18 cellular contexts compared by ENCODE assay signal in the genomic region with DNA sequence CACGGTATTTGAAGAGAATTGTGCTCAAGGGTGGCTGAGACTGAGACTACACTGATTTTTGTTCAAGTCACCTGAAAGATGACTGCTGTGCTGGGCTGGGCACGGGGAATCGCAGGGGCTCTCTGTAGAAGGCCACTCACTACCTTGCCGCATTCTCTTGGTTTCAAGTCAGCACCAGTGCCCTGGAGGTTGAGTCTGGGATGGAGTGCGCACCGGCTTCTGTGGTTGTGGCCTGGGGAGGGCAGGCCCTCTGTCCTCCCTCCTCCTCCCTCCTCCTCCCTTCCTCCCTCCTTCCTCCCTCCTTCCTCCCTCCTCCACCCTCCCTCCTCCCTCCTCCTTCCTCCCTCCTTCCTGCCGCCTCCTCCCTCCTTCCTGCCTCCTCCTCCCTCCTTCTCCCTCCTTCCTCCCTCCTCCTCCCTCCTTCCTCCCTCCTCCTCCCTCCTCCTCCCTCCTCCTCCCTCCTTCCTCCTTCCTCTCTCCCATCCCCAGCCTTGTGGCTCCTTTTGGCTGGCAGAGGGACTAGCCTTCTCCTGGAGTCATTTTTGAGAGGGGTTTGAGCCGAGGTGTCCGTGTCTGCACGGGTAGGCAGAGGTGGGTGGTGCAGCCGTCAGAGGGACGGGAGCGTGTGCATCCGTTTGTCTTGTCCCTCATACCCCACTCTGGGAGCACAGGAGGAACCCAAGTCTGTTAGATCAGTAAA. TPM values are rescaled to one million over a fixed set of nuclear protein-coding genes. Genes with fewer than 3 reads are reported as not detected.
DNase-seq lines count a peak whose midpoint lies in the region; ATAC-seq and TF ChIP-seq lines count a peak whose summit lies in the region.
"Had no signal": no experiment of that assay in that cellular context is flagged by ENCODE, and none has a peak within 500 bp of the region (broad histone marks: within the 10 kb centered on the region; RNA-seq: fewer than 3 reads in every experiment).

No MANE protein-coding gene starts in this region.

- no peak overlapping the region for H3K4me3 Mint-ChIP-seq in activated CD4-positive, alpha-beta memory T cell treated with anti-CD3 and anti-CD28 coated beads for 36 hours
- no peak overlapping the region for H3K4me3 Mint-ChIP-seq in activated CD4-positive, alpha-beta memory T cell treated with anti-CD3 and anti-CD28 coated beads, Interleukin-2, amount 10 ng/mL, durations not matched to agents 7 days and 5 days
- peak overlapping the region; percentile 20 for H3K4me3 Mint-ChIP-seq in CD4-positive, alpha-beta T cell
- H3K4me3 Mint-ChIP-seq in naive thymus-derived CD4-positive, alpha-beta T cell = no peak overlapping the region
- H3K4me3 Mint-ChIP-seq: memory B cell had no signal

- ATAC-seq in CD4-positive, alpha-beta T cell (ENCODE audit: poor library complexity) = no peak
- ATAC-seq in naive thymus-derived CD4-positive, alpha-beta T cell = no peak
- ATAC-seq: left lobe of liver had no signal

- peak overlapping the region; percentile 21 for H3K27ac ChIP-seq in CD4-positive, alpha-beta T cell (ENCODE audit: low read depth, low read length)
- H3K27ac ChIP-seq in SK-N-MC (peak overlapping the region; percentile 62; the same call in 1 of the 2 replicates), ascending aorta (no peak overlapping the region)
- peak overlapping the region; percentile 17 for H3K27ac ChIP-seq in naive thymus-derived CD4-positive, alpha-beta T cell (ENCODE audit: low read depth, low read length)

- no peaks in the 10 kb centered on the region for H3K9me3 Mint-ChIP-seq in activated CD4-positive, alpha-beta memory T cell treated with anti-CD3 and anti-CD28 coated beads for 36 hours
- no peaks in the 10 kb centered on the region for H3K9me3 Mint-ChIP-seq in activated CD4-positive, alpha-beta memory T cell treated with anti-CD3 and anti-CD28 coated beads, Interleukin-2, amount 10 ng/mL, durations not matched to agents 7 days and 5 days
- H3K9me3 Mint-ChIP-seq in CD4-positive, alpha-beta T cell = no peaks in the 10 kb centered on the region
- H3K9me3 Mint-ChIP-seq in naive thymus-derived CD4-positive, alpha-beta T cell = no peaks in the 10 kb centered on the region
- H3K9me3 Mint-ChIP-seq: memory B cell had no signal

- H3K9me3 ChIP-seq in CD4-positive, alpha-beta T cell (ENCODE audit: control insufficient read depth, low read length) = no peaks in the 10 kb centered on the region
- H3K9me3 ChIP-seq in SK-N-MC (ENCODE audit: low read depth, low read length) (no peaks in the 10 kb centered on the region), ascending aorta (no peaks in the 10 kb centered on the region)
- H3K9me3 ChIP-seq in naive thymus-derived CD4-positive, alpha-beta T cell (ENCODE audit: control insufficient read depth in 2 of 3, low read length in 3 of 3) = no peaks in the 10 kb centered on the region

- CTCF ChIA-PET in activated CD4-positive, alpha-beta memory T cell treated with anti-CD3 and anti-CD28 coated beads for 36 hours (lab: Charles Lee) = no interaction called here
- CTCF ChIA-PET in activated CD4-positive, alpha-beta memory T cell treated with anti-CD3 and anti-CD28 coated beads, Interleukin-2, amount 10 ng/mL, durations not matched to agents 7 days and 5 days (lab: Charles Lee) = no interaction called here
- CTCF ChIA-PET in CD4-positive, alpha-beta T cell (lab: Charles Lee) = no interaction called here
- CTCF ChIA-PET in naive thymus-derived CD4-positive, alpha-beta T cell (lab: Charles Lee) = no interaction called here

- no peaks in the 10 kb centered on the region for H3K27me3 ChIP-seq in CD4-positive, alpha-beta T cell (ENCODE audit: control insufficient read depth, insufficient read depth, low read length)
- H3K27me3 ChIP-seq in naive thymus-derived CD4-positive, alpha-beta T cell (ENCODE audit: control insufficient read depth in 2 of 2, insufficient read depth in 2 of 2, low read length in 2 of 2) = no peaks in the 10 kb centered on the region
- H3K27me3 ChIP-seq in ascending aorta = no peaks in the 10 kb centered on the region

- no peak overlapping the region for H3K9ac ChIP-seq in SK-N-MC (ENCODE audit: insufficient read length)

- peaks cover 72% of the 10 kb centered on the region for H3K36me3 ChIP-seq in SK-N-MC (ENCODE audit: insufficient read depth, low read length)
- peaks cover 19 to 95% (median 26%) of the 10 kb centered on the region in 3 experiments for H3K36me3 ChIP-seq in naive thymus-derived CD4-positive, alpha-beta T cell (ENCODE audit: control insufficient read depth in 2 of 3, insufficient read depth in 3 of 3, low read length in 3 of 3)
- H3K36me3 ChIP-seq in ascending aorta = peaks cover 81 to 97% of the 10 kb centered on the region in 2 donors

- H3K4me1 Mint-ChIP-seq in activated CD4-positive, alpha-beta memory T cell treated with anti-CD3 and anti-CD28 coated beads for 36 hours (ENCODE audit: low read depth) = peaks cover 3% of the 10 kb centered on the region
- peaks cover 13% of the 10 kb centered on the region for H3K4me1 Mint-ChIP-seq in activated CD4-positive, alpha-beta memory T cell treated with anti-CD3 and anti-CD28 coated beads, Interleukin-2, amount 10 ng/mL, durations not matched to agents 7 days and 5 days
- peaks cover 6% of the 10 kb centered on the region for H3K4me1 Mint-ChIP-seq in CD4-positive, alpha-beta T cell (ENCODE audit: low read depth)
- H3K4me1 Mint-ChIP-seq in naive thymus-derived CD4-positive, alpha-beta T cell = peaks cover 0 to 34% (median 15%) of the 10 kb centered on the region in 7 donors

- intact Hi-C loops in activated CD4-positive, alpha-beta memory T cell treated with anti-CD3 and anti-CD28 coated beads for 36 hours (cut with micrococcal nuclease) = no loop called here
- intact Hi-C loops in CD4-positive, alpha-beta T cell (cut with DNase I, micrococcal nuclease) = no loop called here
- intact Hi-C loops in naive thymus-derived CD4-positive, alpha-beta T cell (cut with micrococcal nuclease) = no loop called here
- intact Hi-C loops in posterior cingulate gyrus (cut with DNase I) (no loop called here), ascending aorta (cut with DNase I) (no loop called here)

- no peak for DNase-seq in activated CD4-positive, alpha-beta memory T cell treated with anti-CD3 and anti-CD28 coated beads for 36 hours
- DNase-seq in activated CD4-positive, alpha-beta memory T cell treated with anti-CD3 and anti-CD28 coated beads, Interleukin-2, amount 10 ng/mL, durations not matched to agents 7 days and 5 days = no peak
- no peak for DNase-seq in CD4-positive, alpha-beta T cell
- DNase-seq in SK-N-MC (ENCODE audit: low read depth, low spot score) (no peak), dermis blood vessel endothelial cell (no peak), posterior cingulate gyrus (no peak), ascending aorta (ENCODE audit: low spot score in 2 of 2) (no peak)
- DNase-seq in naive thymus-derived CD4-positive, alpha-beta T cell = no peak
- DNase-seq: activated CD4-positive, alpha-beta T cell treated with anti-CD3 and anti-CD28 coated beads for 48 hours; activated effector memory CD4-positive, alpha-beta T cell treated with anti-CD3 and anti-CD28 coated beads, Interleukin-2, amount 50 U/mL, for 16 hours; DMS53; hypothalamus; NCI-H1436 treated with DMSO at 0.1 percent for 48 hours; NCI-H510A; T-helper 2 cell; trophoblast cell had no signal

- H3K27ac Mint-ChIP-seq in activated CD4-positive, alpha-beta memory T cell treated with anti-CD3 and anti-CD28 coated beads for 36 hours = peak overlapping the region; percentile 33
- H3K27ac Mint-ChIP-seq in activated CD4-positive, alpha-beta memory T cell treated with anti-CD3 and anti-CD28 coated beads, Interleukin-2, amount 10 ng/mL, durations not matched to agents 7 days and 5 days = no peak overlapping the region
- H3K27ac Mint-ChIP-seq in CD4-positive, alpha-beta T cell = peak overlapping the region; percentile 24
- peak overlapping the region in 5 of 9 donors; percentile 36 to 56 (median 46) for H3K27ac Mint-ChIP-seq in naive thymus-derived CD4-positive, alpha-beta T cell
- H3K27ac Mint-ChIP-seq: memory B cell had no signal

- peaks cover 54% of the 10 kb centered on the region for H3K36me3 Mint-ChIP-seq in activated CD4-positive, alpha-beta memory T cell treated with anti-CD3 and anti-CD28 coated beads for 36 hours
- peaks cover 72% of the 10 kb centered on the region for H3K36me3 Mint-ChIP-seq in activated CD4-positive, alpha-beta memory T cell treated with anti-CD3 and anti-CD28 coated beads, Interleukin-2, amount 10 ng/mL, durations not matched to agents 7 days and 5 days (ENCODE audit: low read depth)
- H3K36me3 Mint-ChIP-seq in CD4-positive, alpha-beta T cell (ENCODE audit: low read depth) = peaks cover 84% of the 10 kb centered on the region
- peaks cover 4 to 43% (median 22%) of the 10 kb centered on the region in 5 donors for H3K36me3 Mint-ChIP-seq in naive thymus-derived CD4-positive, alpha-beta T cell

- H3K4me3 ChIP-seq in SK-N-MC = no peak overlapping the region
- H3K4me3 ChIP-seq in naive thymus-derived CD4-positive, alpha-beta T cell (ENCODE audit: low read length) = no peak overlapping the region
- H3K4me3 ChIP-seq in ascending aorta = no peak overlapping the region

- POLR2A ChIA-PET in activated CD4-positive, alpha-beta memory T cell treated with anti-CD3 and anti-CD28 coated beads for 36 hours (lab: Charles Lee) = no interaction called here
- POLR2A ChIA-PET in activated CD4-positive, alpha-beta memory T cell treated with anti-CD3 and anti-CD28 coated beads, Interleukin-2, amount 10 ng/mL, durations not matched to agents 7 days and 5 days (lab: Charles Lee) = interaction anchor here (1.0 to 1.3 kb wide), 2 partner anchors 10 to 145 kb away, joined by 3 to 4 read pairs; a partner anchor contains a TSS
- POLR2A ChIA-PET in CD4-positive, alpha-beta T cell (lab: Charles Lee) = interaction anchor here (0.6 kb wide), 1 partner anchor 10 kb away, joined by 3 read pairs; a partner anchor contains a TSS
- POLR2A ChIA-PET in naive thymus-derived CD4-positive, alpha-beta T cell (lab: Charles Lee) = interaction anchor here (3.4 kb wide), 1 partner anchor 9 kb away, joined by 12 read pairs; a partner anchor contains a TSS

- TF ChIP-seq CTCF in CD4-positive, alpha-beta T cell (IDR thresholded peaks at IDR 0.05) = no peak
- no peak for TF ChIP-seq CTCF in ascending aorta (IDR thresholded peaks at IDR 0.05)

- no peaks in the 10 kb centered on the region for H3K27me3 Mint-ChIP-seq in activated CD4-positive, alpha-beta memory T cell treated with anti-CD3 and anti-CD28 coated beads for 36 hours
- no peaks in the 10 kb centered on the region for H3K27me3 Mint-ChIP-seq in activated CD4-positive, alpha-beta memory T cell treated with anti-CD3 and anti-CD28 coated beads, Interleukin-2, amount 10 ng/mL, durations not matched to agents 7 days and 5 days
- no peaks in the 10 kb centered on the region for H3K27me3 Mint-ChIP-seq in CD4-positive, alpha-beta T cell
- H3K27me3 Mint-ChIP-seq in naive thymus-derived CD4-positive, alpha-beta T cell = no peaks in the 10 kb centered on the region
- H3K27me3 Mint-ChIP-seq: memory B cell had no signal

- no peaks in the 10 kb centered on the region for H3K4me1 ChIP-seq in naive thymus-derived CD4-positive, alpha-beta T cell (ENCODE audit: control insufficient read depth in 2 of 2, insufficient read depth in 2 of 2, low read length in 2 of 2)
- H3K4me1 ChIP-seq in ascending aorta = no peaks in the 10 kb centered on the region

RNA-seq across cellular contexts. Expression of a gene that starts 9.5 kb away (rescaled TPM):
- total RNA-seq in activated CD4-positive, alpha-beta memory T cell treated with anti-CD3 and anti-CD28 coated beads for 36 hours = 100 to 1,000 TPM; 148 to 154 TPM
- total RNA-seq in activated CD4-positive, alpha-beta memory T cell treated with anti-CD3 and anti-CD28 coated beads, Interleukin-2, amount 10 ng/mL, durations not matched to agents 7 days and 5 days = 100 to 1,000 TPM; 151 to 160 TPM
- 10 to 100 TPM; 57.9 to 60.7 TPM for total RNA-seq in CD4-positive, alpha-beta T cell
- total RNA-seq in naive thymus-derived CD4-positive, alpha-beta T cell = 100 to 1,000 TPM in 3 of 5 experiments, 10 to 100 TPM in 2; 71.0 to 150 (median 136) TPM
- 100 to 1,000 TPM; 110 to 116 TPM for polyA plus RNA-seq in naive thymus-derived CD4-positive, alpha-beta T cell
- 62.6 and 64.8 TPM in 2 replicates for total RNA-seq in dermis blood vessel endothelial cell
- 61.3 TPM for total RNA-seq in ascending aorta

RNA-seq across cellular contexts. Expression of a gene that starts 9.7 kb away (rescaled TPM):
- total RNA-seq in activated CD4-positive, alpha-beta memory T cell treated with anti-CD3 and anti-CD28 coated beads for 36 hours = 1 to 10 TPM; 5.4 to 6.3 TPM
- 1 to 10 TPM; 6.2 to 6.3 TPM for total RNA-seq in activated CD4-positive, alpha-beta memory T cell treated with anti-CD3 and anti-CD28 coated beads, Interleukin-2, amount 10 ng/mL, durations not matched to agents 7 days and 5 days
- 1 to 10 TPM; 5.3 to 6.5 TPM for total RNA-seq in CD4-positive, alpha-beta T cell
- total RNA-seq in naive thymus-derived CD4-positive, alpha-beta T cell = 10 to 100 TPM in 3 of 5 experiments, 1 to 10 TPM in 2; 8.5 to 16.4 (median 11.2) TPM
- 1 to 10 TPM; 5.0 to 5.3 TPM for polyA plus RNA-seq in naive thymus-derived CD4-positive, alpha-beta T cell
- 7.4 and 7.7 TPM in 2 replicates for total RNA-seq in dermis blood vessel endothelial cell
- total RNA-seq in ascending aorta = 18.4 TPM

RNA-seq across cellular contexts. Expression of a gene that starts 11.3 kb away (rescaled TPM):
- total RNA-seq in activated CD4-positive, alpha-beta memory T cell treated with anti-CD3 and anti-CD28 coated beads for 36 hours = 10 to 100 TPM; 14.8 to 15.4 TPM
- 1 to 10 TPM; 6.8 to 9.5 TPM for total RNA-seq in activated CD4-positive, alpha-beta memory T cell treated with anti-CD3 and anti-CD28 coated beads, Interleukin-2, amount 10 ng/mL, durations not matched to agents 7 days and 5 days
- 10 to 100 TPM; 12.0 to 12.5 TPM for total RNA-seq in CD4-positive, alpha-beta T cell
- total RNA-seq in naive thymus-derived CD4-positive, alpha-beta T cell = 10 to 100 TPM in 4 of 5 experiments, 1 to 10 TPM in 1; 8.7 to 14.9 (median 12.3) TPM
- 10 to 100 TPM in 1 of 2 donors, 1 to 10 TPM in 1; 9.1 to 10.4 TPM for polyA plus RNA-seq in naive thymus-derived CD4-positive, alpha-beta T cell
- total RNA-seq in dermis blood vessel endothelial cell (33.4 and 44.9 TPM in 2 replicates), ascending aorta (26.1 TPM)

Comparison
In these comparisons a context has a peak if more than half of its experiments do, and no peak if none do; other contexts are left out.
1. H3K27ac ChIP-seq: peak in CD4-positive, alpha-beta T cell (single experiment), SK-N-MC (single experiment) and naive thymus-derived CD4-positive, alpha-beta T cell (single experiment); none in ascending aorta (0 of 2).